Comparison of ENCODE assay signal across 1 cellular context in the genomic region with DNA sequence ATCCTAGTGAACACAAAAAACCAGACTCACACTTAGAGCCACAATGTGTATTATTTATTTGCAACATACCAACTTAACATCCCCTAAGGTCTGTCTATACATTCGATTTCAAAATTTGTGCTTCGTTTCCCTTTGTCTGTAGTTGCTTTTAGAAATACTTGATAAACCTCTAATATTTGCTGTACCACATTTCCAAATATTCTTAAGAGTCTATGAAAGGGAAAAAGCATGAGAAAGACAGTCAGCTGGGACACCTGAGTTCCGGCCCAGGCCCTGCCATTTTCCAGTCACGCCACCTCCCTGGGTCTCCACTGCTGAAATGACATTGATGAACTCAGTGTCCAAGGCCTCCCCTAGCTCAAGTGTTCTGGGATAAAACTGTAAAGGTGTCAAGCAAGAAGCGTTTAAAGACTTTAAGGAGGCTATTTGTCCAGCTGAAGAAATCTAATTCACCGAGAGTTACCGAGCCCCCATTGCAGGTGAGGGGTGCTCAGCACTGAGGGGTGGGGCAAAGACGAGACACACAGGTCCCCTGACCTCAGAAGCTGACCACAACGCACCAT.
TF ChIP-seq lines count a peak whose summit lies in the region.

No MANE protein-coding gene starts in this region.

TF ChIP-seq in H1, 55 proteins besides CTCF, POLR2A, EP300 and RAD21:
- TF ChIP-seq CHD1 (IDR thresholded peaks at IDR 0.05; ENCODE audit: low read depth, low read length) (no peak), TCF12 (IDR thresholded peaks at IDR 0.05; ENCODE audit: low read depth, low read length) (no peak), CHD2 (IDR thresholded peaks at IDR 0.05; ENCODE audit: low read length) (no peak), JUND (IDR thresholded peaks at IDR 0.05; ENCODE audit: low read length) (no peak), HDAC2 (IDR thresholded peaks at IDR 0.05; ENCODE audit: borderline replicate concordance in 1 of 2, low read depth in 2 of 2, low read length in 2 of 2) (no peak), CEBPB (IDR thresholded peaks at IDR 0.05; ENCODE audit: low read depth, low read length) (no peak), YY1 (IDR thresholded peaks at IDR 0.05; ENCODE audit: low read depth, low read length) (no peak)
